ENCODE assay signal across 9 cellular contexts in genomic region chr6:155495011-155495768, GRCh38. TPM values are rescaled to one million over a fixed set of nuclear protein-coding genes. Genes with fewer than 3 reads are reported as not detected.
A peak's percentile ranks its signal among the peaks of the same experiment; 100 is the strongest.
DNase-seq lines count a peak whose midpoint lies in the region; ATAC-seq and TF ChIP-seq lines count a peak whose summit lies in the region.
"Had no signal": no experiment of that assay in that cellular context is flagged by ENCODE, and none has a peak within 500 bp of the region (broad histone marks: within the 10 kb centered on the region; RNA-seq: fewer than 3 reads in every experiment).

No MANE protein-coding gene starts in this region.

- H4K20me1 ChIP-seq in osteoblast (ENCODE audit: insufficient read depth, low read length) = no peaks in the 10 kb centered on the region

- H3K4me1 ChIP-seq in esophagus squamous epithelium = peaks cover 0 to 27% (median 19%) of the 10 kb centered on the region in 3 donors
- H3K4me1 ChIP-seq in osteoblast (ENCODE audit: insufficient read depth, low read length) = peaks cover 36% of the 10 kb centered on the region

- TF ChIP-seq CTCF in esophagus squamous epithelium (IDR thresholded peaks at IDR 0.05) = peak in 2 of 6 experiments; percentile 16 to 21
- TF ChIP-seq CTCF in osteoblast (IDR thresholded peaks at IDR 0.05; ENCODE audit: extremely low read depth, low read depth, low read length) = peak; percentile 78

- no peak for ATAC-seq in GM19463 (IDR thresholded peaks at IDR 0.05; ENCODE audit: unreplicated experiment)
- no peak for ATAC-seq in HG02642 (IDR thresholded peaks at IDR 0.05; ENCODE audit: poor library complexity, unreplicated experiment)

- peaks cover 4% of the 10 kb centered on the region for H3K9me3 Mint-ChIP-seq in activated CD4-positive, alpha-beta T cell treated with anti-CD3 and anti-CD28 coated beads, Interleukin-2, amount 10 ng/mL, durations not matched to agents 7 days and 5 days

- H3K36me3 ChIP-seq in esophagus squamous epithelium (no peaks in the 10 kb centered on the region), osteoblast (ENCODE audit: insufficient read depth, low read length) (no peaks in the 10 kb centered on the region)

- no peak overlapping the region for H3K4me3 Mint-ChIP-seq in activated CD4-positive, alpha-beta T cell treated with anti-CD3 and anti-CD28 coated beads, Interleukin-2, amount 10 ng/mL, durations not matched to agents 7 days and 5 days

- CTCF ChIA-PET in activated CD4-positive, alpha-beta T cell treated with anti-CD3 and anti-CD28 coated beads, Interleukin-2, amount 10 ng/mL, durations not matched to agents 7 days and 5 days (lab: Charles Lee) = interaction anchor here (1.4 kb wide), 1 partner anchor 10 kb away, joined by 4 read pairs; no protein-coding TSS in a partner anchor

- intact Hi-C loops in esophagus squamous epithelium (cut with DNase I) = no loop called here

- H3K79me2 ChIP-seq in osteoblast (ENCODE audit: insufficient read depth, low read length) = no peaks in the 10 kb centered on the region

- no peak overlapping the region for H3K27ac Mint-ChIP-seq in activated CD4-positive, alpha-beta T cell treated with anti-CD3 and anti-CD28 coated beads, Interleukin-2, amount 10 ng/mL, durations not matched to agents 7 days and 5 days

- peak overlapping the region; percentile 96 for H2AFZ ChIP-seq in osteoblast (ENCODE audit: low read length)

- H3K9me3 ChIP-seq in esophagus squamous epithelium = no peaks in the 10 kb centered on the region
- no peaks in the 10 kb centered on the region for H3K9me3 ChIP-seq in osteoblast (ENCODE audit: low read depth, low read length)

- H3K4me1 Mint-ChIP-seq in activated CD4-positive, alpha-beta T cell treated with anti-CD3 and anti-CD28 coated beads, Interleukin-2, amount 10 ng/mL, durations not matched to agents 7 days and 5 days = no peaks in the 10 kb centered on the region

- peak overlapping the region; percentile 35 to 83 (median 68) for H3K27ac ChIP-seq in esophagus squamous epithelium
- peak overlapping the region; percentile 90 for H3K27ac ChIP-seq in osteoblast (ENCODE audit: low read depth, low read length)

- DNase-seq in Daoy (ENCODE audit: low read depth) = peak; percentile 65
- DNase-seq in NOMO-1 (lab: John Stamatoyannopoulos, UW; ENCODE audit: unreplicated experiment in 2 of 2) = peak; percentile 30 to 63
- DNase-seq in esophagus squamous epithelium (lab: John Stamatoyannopoulos, UW) = no peak
- DNase-seq in osteoblast (ENCODE audit: insufficient read length, low spot score, missing footprints) = peak; percentile 13
- DNase-seq in activated CD4-positive, alpha-beta T cell treated with anti-CD3 and anti-CD28 coated beads, Interleukin-2, amount 10 ng/mL, durations not matched to agents 7 days and 5 days = no peak
- DNase-seq in NCI-H1048 (lab: John Stamatoyannopoulos, UW) = no peak

- H3K27me3 Mint-ChIP-seq in activated CD4-positive, alpha-beta T cell treated with anti-CD3 and anti-CD28 coated beads, Interleukin-2, amount 10 ng/mL, durations not matched to agents 7 days and 5 days = no peaks in the 10 kb centered on the region

- 77 to 88% methylated on average over 11 of the region's 11 CpGs for WGBS in esophagus squamous epithelium, 2 donors

- H3K4me3 ChIP-seq in esophagus squamous epithelium (no peak overlapping the region), osteoblast (ENCODE audit: insufficient read depth, low read length) (no peak overlapping the region)

- no peak for TF ChIP-seq POLR2A in esophagus squamous epithelium (IDR thresholded peaks at IDR 0.05)

- H3K27me3 ChIP-seq in esophagus squamous epithelium = no peaks in the 10 kb centered on the region
- no peaks in the 10 kb centered on the region for H3K27me3 ChIP-seq in osteoblast (ENCODE audit: insufficient read depth, low read length)

- H3K36me3 Mint-ChIP-seq in activated CD4-positive, alpha-beta T cell treated with anti-CD3 and anti-CD28 coated beads, Interleukin-2, amount 10 ng/mL, durations not matched to agents 7 days and 5 days (ENCODE audit: low read depth) = no peaks in the 10 kb centered on the region

- H3K4me2 ChIP-seq in osteoblast (ENCODE audit: insufficient read depth, low read length) = no peak overlapping the region

- POLR2A ChIA-PET in activated CD4-positive, alpha-beta T cell treated with anti-CD3 and anti-CD28 coated beads, Interleukin-2, amount 10 ng/mL, durations not matched to agents 7 days and 5 days (lab: Charles Lee) = no interaction called here

RNA-seq across cellular contexts. Expression of gene NOX3, which starts 39.6 kb away (rescaled TPM):
- total RNA-seq in Daoy (2014; rRNA removed; shearing (Covaris generic)) = not detected in 2 replicates
- total RNA-seq in esophagus squamous epithelium = not detected
- total RNA-seq in osteoblast = not detected in 2 replicates
- not detected for total RNA-seq in activated CD4-positive, alpha-beta T cell treated with anti-CD3 and anti-CD28 coated beads, Interleukin-2, amount 10 ng/mL, durations not matched to agents 7 days and 5 days
- total RNA-seq: subcutaneous adipose tissue had no signal

Comparison
In these comparisons a context has a peak if more than half of its experiments do, and no peak if none do; other contexts are left out.
1. DNase-seq: peak in Daoy (single experiment), NOMO-1 (2 of 2) and osteoblast (single experiment); none in esophagus squamous epithelium (single experiment), activated CD4-positive, alpha-beta T cell treated with anti-CD3 and anti-CD28 coated beads, Interleukin-2, amount 10 ng/mL, durations not matched to agents 7 days and 5 days (single experiment) and NCI-H1048 (single experiment).